In the genomic region with DNA sequence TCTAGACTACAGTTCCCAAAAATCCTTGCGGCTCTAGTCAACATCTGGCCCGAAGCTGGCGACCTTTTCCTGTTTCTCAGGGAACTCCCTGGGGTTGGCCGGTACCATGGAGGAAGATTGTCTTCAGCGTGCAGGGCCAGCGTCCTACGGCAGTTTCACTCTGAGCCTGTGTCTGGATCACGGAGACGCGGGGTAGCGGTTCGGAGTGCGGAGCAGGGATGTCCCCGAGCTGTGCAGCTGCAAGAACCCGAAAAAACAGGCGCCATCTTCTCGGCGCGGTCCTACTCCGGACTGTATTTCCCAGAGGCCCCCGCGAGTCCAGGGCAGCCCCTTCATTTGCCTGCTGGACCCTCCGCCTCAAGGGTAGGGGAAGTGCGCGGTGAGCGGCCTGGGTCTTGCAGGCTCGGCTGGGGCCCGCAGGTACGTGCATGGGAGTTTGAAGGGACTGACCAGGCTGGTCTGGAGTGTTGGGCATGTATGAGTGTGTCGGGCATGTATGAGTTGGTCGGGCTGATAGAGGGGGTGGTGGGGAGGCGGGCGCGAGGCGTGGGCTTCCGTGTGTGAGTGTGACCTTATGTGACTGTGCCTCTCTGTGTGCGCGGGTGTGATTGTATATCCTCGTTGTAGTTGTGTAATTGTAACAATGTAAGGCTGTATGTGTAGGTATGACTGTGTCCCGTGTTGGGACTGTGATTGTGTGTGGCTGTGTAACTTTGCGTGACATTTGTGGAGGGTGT, we compare ENCODE assay signal across 8 cellular contexts. TPM values are rescaled to one million over a fixed set of nuclear protein-coding genes. Genes with fewer than 3 reads are reported as not detected.
DNase-seq lines count a peak whose midpoint lies in the region; ATAC-seq and TF ChIP-seq lines count a peak whose summit lies in the region.

A gene (plus strand): TSS at position 360 of the 737 bp plus-strand sequence. CDS start 12,240 bp downstream, outside the sequence.

- TF ChIP-seq POLR2A in esophagus squamous epithelium (IDR thresholded peaks at IDR 0.05) = peak in 2 of 4 donors; percentile 42 to 54

- intact Hi-C loops in PC-3 (cut with micrococcal nuclease) = no loop called here
- intact Hi-C loops in esophagus squamous epithelium (cut with DNase I) = no loop called here

- TF ChIP-seq CTCF in PC-3 (conservative IDR thresholded peaks at IDR 0.05; ENCODE audit: low read depth, low read length) (no peak), esophagus squamous epithelium (IDR thresholded peaks at IDR 0.05) (peak in 1 of 6 experiments; percentile 3)

- no TSS peak for BruUV-seq in PC-3 (replicated peaks; lab: Mats Ljungman, UMichigan)

- peaks cover 12% of the 10 kb centered on the region for H3K36me3 ChIP-seq in PC-3 (ENCODE audit: low read depth, low read length)
- peaks cover 0 to 36% (median 4%) of the 10 kb centered on the region in 3 donors for H3K36me3 ChIP-seq in esophagus squamous epithelium

- peaks cover 0 to 12% (median 7%) of the 10 kb centered on the region in 3 donors for H3K9me3 Mint-ChIP-seq in IgD-negative memory B cell
- H3K9me3 Mint-ChIP-seq in activated T-cell treated with anti-CD3 and anti-CD28 coated beads, Interleukin-2, amount 50 U/mL, for 4 hours = peaks cover 5% of the 10 kb centered on the region

- no peaks in the 10 kb centered on the region for H3F3A ChIP-seq in PC-3 (ENCODE audit: low read length, unreplicated experiment)

- H3K4me3 Mint-ChIP-seq in IgD-negative memory B cell = peak within 1 kb of the TSS; percentile 89 to 96 (median 96)
- peak within 1 kb of the TSS; percentile 94 for H3K4me3 Mint-ChIP-seq in activated T-cell treated with anti-CD3 and anti-CD28 coated beads, Interleukin-2, amount 50 U/mL, for 4 hours

- H4K20me1 ChIP-seq in PC-3 (ENCODE audit: low read length) = no peaks in the 10 kb centered on the region

- DNase-seq in DMS114 treated with DMSO at 0.1 percent for 48 hours (lab: John Stamatoyannopoulos, UW; ENCODE audit: unreplicated experiment) (peak; percentile 95), PC-3 (peak; percentile 73), esophagus squamous epithelium (lab: John Stamatoyannopoulos, UW) (peak; percentile 65), myocyte (ENCODE audit: low read depth) (peak; percentile 94)
- DNase-seq in activated T-cell treated with anti-CD3 and anti-CD28 coated beads, Interleukin-2, amount 50 U/mL, for 4 hours = peak; percentile 71
- peak; percentile 73 to 80 for DNase-seq in stimulated activated CD8-positive, alpha-beta memory T cell treated with anti-CD3 and anti-CD28 coated beads, Interleukin-7, amount 100 ng/mL, for 4 hours (ENCODE audit: low read depth in 2 of 2)

- no peaks in the 10 kb centered on the region for H3K27me3 Mint-ChIP-seq in IgD-negative memory B cell
- no peaks in the 10 kb centered on the region for H3K27me3 Mint-ChIP-seq in activated T-cell treated with anti-CD3 and anti-CD28 coated beads, Interleukin-2, amount 50 U/mL, for 4 hours (ENCODE audit: low read depth)

- peaks cover 17% of the 10 kb centered on the region for H3K36me3 Mint-ChIP-seq in IgD-negative memory B cell
- H3K36me3 Mint-ChIP-seq in activated T-cell treated with anti-CD3 and anti-CD28 coated beads, Interleukin-2, amount 50 U/mL, for 4 hours (ENCODE audit: insufficient read depth) = peaks cover 33% of the 10 kb centered on the region

- peaks cover 14 to 19% (median 16%) of the 10 kb centered on the region in 3 donors for H3K4me1 Mint-ChIP-seq in IgD-negative memory B cell
- peaks cover 27% of the 10 kb centered on the region for H3K4me1 Mint-ChIP-seq in activated T-cell treated with anti-CD3 and anti-CD28 coated beads, Interleukin-2, amount 50 U/mL, for 4 hours (ENCODE audit: low read depth)

- no peaks in the 10 kb centered on the region for H3K9me2 ChIP-seq in PC-3 (replicated peaks; ENCODE audit: low read length)

- H3K4me2 ChIP-seq in PC-3 (ENCODE audit: low read length) = peak within 1 kb of the TSS; percentile 91

- peak within 1 kb of the TSS; percentile 96 for H2AFZ ChIP-seq in PC-3 (ENCODE audit: low read length)

- 0 to 1% methylated on average over 7 to 21 of the region's 41 CpGs for WGBS in esophagus squamous epithelium, 2 donors

- H3K4me3 ChIP-seq in PC-3 (ENCODE audit: low read length) (peak within 1 kb of the TSS; percentile 93), esophagus squamous epithelium (peak within 1 kb of the TSS; percentile 66 to 85 (median 80))

- H3K4me1 ChIP-seq in PC-3 (ENCODE audit: insufficient read depth, low read length) = no peaks in the 10 kb centered on the region
- H3K4me1 ChIP-seq in esophagus squamous epithelium = peaks cover 6 to 39% (median 7%) of the 10 kb centered on the region in 3 donors

- H3K9me3 ChIP-seq in PC-3 (ENCODE audit: low read length) (0 out of 2 replicates have a peak, but pooled peaks cover 3% of the 10 kb centered on the region), esophagus squamous epithelium (peaks cover 0 to 12% (median 0%) of the 10 kb centered on the region in 3 donors)

- H3K79me2 ChIP-seq in PC-3 (ENCODE audit: low read length) = peaks cover 9% of the 10 kb centered on the region

- H3K27me3 ChIP-seq in PC-3 (ENCODE audit: low read length) (no peaks in the 10 kb centered on the region), esophagus squamous epithelium (no peaks in the 10 kb centered on the region)

- H3K27ac ChIP-seq in PC-3 (ENCODE audit: low read length) (peak within 1 kb of the TSS; percentile 51), esophagus squamous epithelium (peak within 1 kb of the TSS; percentile 89 to 97 (median 91))

- CTCF ChIA-PET in PC-3 (lab: Charles Lee) = no interaction called here

- peak within 1 kb of the TSS; percentile 87 to 99 (median 93) for H3K27ac Mint-ChIP-seq in IgD-negative memory B cell

- peak; percentile 85 for ATAC-seq in GM21576 (IDR thresholded peaks at IDR 0.05; ENCODE audit: unreplicated experiment)
- ATAC-seq in PC-3 = peak; percentile 96
- ATAC-seq in activated T-cell treated with anti-CD3 and anti-CD28 coated beads, Interleukin-2, amount 50 U/mL, for 4 hours = peak; percentile 92 to 94

- POLR2A ChIA-PET in PC-3 (lab: Charles Lee; ENCODE audit: unreplicated experiment) = interaction anchor here (0.7 kb wide), 1 partner anchor 31 kb away, joined by 5 read pairs; no protein-coding TSS in a partner anchor

- peak within 1 kb of the TSS; percentile 87 for H3K9ac ChIP-seq in PC-3 (ENCODE audit: low read length)

RNA-seq across cellular contexts. Expression of the gene that starts here (rescaled TPM):
- polyA plus RNA-seq in IgD-negative memory B cell = 9.6 TPM
- total RNA-seq in PC-3 (2014; rRNA removed) (0.58 and 2.5 TPM in 2 replicates), esophagus squamous epithelium (10 to 100 TPM in 1 of 4 donors, 1 to 10 TPM in 3; 2.6 to 12.2 (median 4.1) TPM), myocyte (5.6 and 9.8 TPM in 2 replicates)
- 1 to 10 TPM; 5.0 to 7.5 (median 5.4) TPM for total RNA-seq in activated T-cell treated with anti-CD3 and anti-CD28 coated beads, Interleukin-2, amount 50 U/mL, for 4 hours
- polyA plus RNA-seq in myocyte (2012) = 4.3 TPM

Comparison
In these comparisons a context has a peak if more than half of its experiments do, and no peak if none do; other contexts are left out.
1. Peak in every context shown above with its lines: DNase-seq, ATAC-seq, H3K4me3 ChIP-seq and H3K27ac ChIP-seq.